Comparison of ENCODE assay signal across 1 cellular context in genomic region chr10:124477614-124478363, GRCh38.
TF ChIP-seq lines count a peak whose summit lies in the region.

No MANE protein-coding gene starts in this region.

TF ChIP-seq in HepG2, 621 proteins besides CTCF, POLR2A, EP300 and RAD21 (continued from another document):
- TF ChIP-seq ZNF142 (CRISPR knock-in tag; IDR thresholded peaks at IDR 0.05) (no peak), FOXA1 (IDR thresholded peaks at IDR 0.05) (no peak), FOXA1 (CRISPR knock-in tag; IDR thresholded peaks at IDR 0.05) (peak; percentile 51)
